In the genomic region with DNA sequence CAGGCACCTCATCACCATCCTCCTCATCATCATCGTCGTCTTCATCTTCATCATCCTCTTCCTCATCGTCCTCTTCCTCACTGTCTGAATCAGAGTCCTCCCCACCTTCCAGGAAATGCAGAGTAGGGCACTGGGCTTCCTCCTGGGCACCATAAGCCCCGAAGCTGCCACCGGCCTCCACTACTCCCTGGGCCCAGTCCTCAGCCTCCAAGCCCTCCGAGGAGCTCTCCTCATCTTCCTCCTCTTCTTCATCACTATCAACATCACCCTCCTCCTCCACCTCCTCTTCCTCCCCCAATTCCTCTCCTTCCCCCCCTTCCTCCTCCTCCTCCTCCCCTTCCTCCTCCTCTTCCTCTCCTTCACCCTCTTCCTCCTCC, we compare ENCODE assay signal across 9 cellular contexts. TPM values are rescaled to one million over a fixed set of nuclear protein-coding genes. Genes with fewer than 3 reads are reported as not detected.
DNase-seq lines count a peak whose midpoint lies in the region; ATAC-seq and TF ChIP-seq lines count a peak whose summit lies in the region.
"Had no signal": no experiment of that assay in that cellular context is flagged by ENCODE, and none has a peak within 500 bp of the region (broad histone marks: within the 10 kb centered on the region; RNA-seq: fewer than 3 reads in every experiment).

No MANE protein-coding gene starts in this region.

- peaks cover 4% of the 10 kb centered on the region for H3K36me3 Mint-ChIP-seq in nephron (ENCODE audit: low read depth)

- CTCF ChIA-PET in GM10248 (lab: Yijun Ruan, JAX): interaction anchor here (0.9 to 6.2 kb wide), 4 partner anchors 17 to 301 kb away, joined by 3 to 25 read pairs (median 12); a partner anchor contains a TSS

- peaks cover 45% of the 10 kb centered on the region for H3K4me1 Mint-ChIP-seq in nephron

- H3K4me3 ChIP-seq in AG10803 (ENCODE audit: low read length): peak overlapping the region; percentile 80
- peak overlapping the region; percentile 60 for H3K4me3 ChIP-seq in MG63
- H3K4me3 ChIP-seq in choroid plexus epithelial cell (ENCODE audit: low read depth, low read length): peak overlapping the region; percentile 8

- no peak overlapping the region for H3K27ac Mint-ChIP-seq in nephron

- no peaks in the 10 kb centered on the region for H3K9me3 ChIP-seq in MG63

- peak overlapping the region; percentile 70 to 73 (median 72) for H3K4me3 Mint-ChIP-seq in nephron

- TF ChIP-seq CTCF in AG10803 (conservative IDR thresholded peaks at IDR 0.05; ENCODE audit: low read length) (no peak), choroid plexus epithelial cell (conservative IDR thresholded peaks at IDR 0.05; ENCODE audit: low read depth, low read length) (no peak), nephron (IDR thresholded peaks at IDR 0.05; ENCODE audit: unreplicated experiment in 3 of 3) (no peak), GM10248 (IDR thresholded peaks at IDR 0.05; ENCODE audit: control extremely low read depth, extremely low read depth, low read depth, missing control alignments) (no peak)

- DNase-seq in AG10803 (ENCODE audit: low read depth) (no peak), MG63 (no peak), choroid plexus epithelial cell (ENCODE audit: low read depth) (no peak), GM10248 (ENCODE audit: extremely low spot score) (no peak), medulla oblongata (ENCODE audit: extremely low spot score) (no peak), inferior parietal cortex (ENCODE audit: extremely low spot score) (no peak)
- DNase-seq: NCI-H1092 had no signal

- H3K9me3 Mint-ChIP-seq in nephron: no peaks in the 10 kb centered on the region

- no peak for ATAC-seq in GM19395 (IDR thresholded peaks at IDR 0.05; ENCODE audit: unreplicated experiment)

- H3K27me3 ChIP-seq in MG63: no peaks in the 10 kb centered on the region

- POLR2A ChIA-PET in GM10248 (lab: Yijun Ruan, JAX): no interaction called here

- H3K27me3 Mint-ChIP-seq in nephron (ENCODE audit: low read depth): peaks cover 8% of the 10 kb centered on the region

- peaks cover 14% of the 10 kb centered on the region for H3K36me3 ChIP-seq in MG63

RNA-seq across cellular contexts. Expression of a gene that starts 1.7 kb away (rescaled TPM):
- 50.0 and 81.5 TPM in 2 replicates for total RNA-seq in MG63 (2014; rRNA removed; shearing (Covaris generic); ENCODE audit: low replicate concordance)

RNA-seq across cellular contexts. Expression of a gene that starts 3.6 kb away (rescaled TPM):
- 0.95 TPM in 1 of 2 replicates, not detected in the other for total RNA-seq in MG63 (2014; rRNA removed; shearing (Covaris generic); ENCODE audit: low replicate concordance)

RNA-seq across cellular contexts. Expression of a gene that starts 11.3 kb away (rescaled TPM):
- total RNA-seq in MG63 (2014; rRNA removed; shearing (Covaris generic); ENCODE audit: low replicate concordance): 13.9 and 16.0 TPM in 2 replicates

RNA-seq across cellular contexts. Expression of a gene that starts 17.3 kb away (rescaled TPM):
- total RNA-seq in MG63 (2014; rRNA removed; shearing (Covaris generic); ENCODE audit: low replicate concordance): 42.8 and 66.6 TPM in 2 replicates

RNA-seq across cellular contexts. Expression of a gene that starts 35.5 kb away (rescaled TPM):
- 11.6 and 24.6 TPM in 2 replicates for total RNA-seq in MG63 (2014; rRNA removed; shearing (Covaris generic); ENCODE audit: low replicate concordance)

Comparison
In these comparisons a context has a peak if more than half of its experiments do, and no peak if none do; other contexts are left out.
1. H3K4me3 ChIP-seq: peak in every context shown above with its lines; median percentile 80 in AG10803; 60 in MG63; 8 in choroid plexus epithelial cell.